In the genomic region with DNA sequence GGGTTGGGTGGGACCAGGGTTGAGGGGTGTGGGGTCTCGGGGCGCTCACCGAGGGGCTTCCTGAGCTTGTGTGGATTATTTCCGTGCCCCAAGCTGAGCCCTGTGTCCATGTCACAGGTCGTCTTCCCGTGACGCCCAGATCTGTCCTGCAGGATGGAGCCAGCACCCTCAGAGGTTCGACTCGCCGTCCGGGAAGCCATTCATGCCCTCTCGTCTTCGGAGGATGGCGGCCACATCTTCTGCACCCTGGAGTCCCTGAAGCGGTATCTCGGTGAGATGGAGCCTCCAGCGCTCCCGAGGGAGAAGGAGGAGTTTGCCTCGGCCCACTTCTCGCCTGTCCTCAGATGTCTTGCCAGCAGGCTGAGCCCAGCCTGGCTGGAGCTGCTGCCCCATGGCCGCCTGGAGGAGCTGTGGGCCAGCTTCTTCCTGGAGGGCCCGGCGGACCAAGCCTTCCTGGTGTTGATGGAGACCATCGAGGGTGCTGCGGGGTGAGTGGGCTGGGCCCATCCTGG, we compare ENCODE assay signal across 8 cellular contexts. TPM values are rescaled to one million over a fixed set of nuclear protein-coding genes. Genes with fewer than 3 reads are reported as not detected.
DNase-seq lines count a peak whose midpoint lies in the region; ATAC-seq and TF ChIP-seq lines count a peak whose summit lies in the region.

No MANE protein-coding gene starts in this region.

- peak overlapping the region; percentile 97 for H3K27ac Mint-ChIP-seq in CD4-positive, alpha-beta T cell
- peak overlapping the region; percentile 48 for H3K27ac Mint-ChIP-seq in activated T-helper 1 cell treated with anti-CD3 and anti-CD28 coated beads, Interleukin-12 subunit alpha, Interleukin-12 subunit beta, Interleukin-2, Interleukin-4 antibody, amounts not matched to agents 30 ng/mL and 10 ng/mL and 1 ng/mL, durations not matched to agents 14 hours and 24 hours and 36 hours

- CTCF ChIA-PET in CD4-positive, alpha-beta T cell (lab: Charles Lee) = no interaction called here

- H3K27me3 ChIP-seq in CD4-positive, alpha-beta T cell (ENCODE audit: control insufficient read depth, insufficient read depth, low read length) = no peaks in the 10 kb centered on the region
- no peaks in the 10 kb centered on the region for H3K27me3 ChIP-seq in HL-60 (ENCODE audit: insufficient read depth, poor library complexity, severe bottlenecking)
- H3K27me3 ChIP-seq in left ventricle myocardium inferior (ENCODE audit: low read depth) = no peaks in the 10 kb centered on the region

- H3K36me3 ChIP-seq in left ventricle myocardium inferior = peaks cover 42% of the 10 kb centered on the region

- peaks cover 10% of the 10 kb centered on the region for H3K4me1 Mint-ChIP-seq in CD4-positive, alpha-beta T cell (ENCODE audit: low read depth)
- peaks cover 8% of the 10 kb centered on the region for H3K4me1 Mint-ChIP-seq in activated T-helper 1 cell treated with anti-CD3 and anti-CD28 coated beads, Interleukin-12 subunit alpha, Interleukin-12 subunit beta, Interleukin-2, Interleukin-4 antibody, amounts not matched to agents 30 ng/mL and 10 ng/mL and 1 ng/mL, durations not matched to agents 14 hours and 24 hours and 36 hours (ENCODE audit: low read depth)

- H3K4me3 Mint-ChIP-seq in CD4-positive, alpha-beta T cell = peak overlapping the region; percentile 84
- H3K4me3 Mint-ChIP-seq in activated T-helper 1 cell treated with anti-CD3 and anti-CD28 coated beads, Interleukin-12 subunit alpha, Interleukin-12 subunit beta, Interleukin-2, Interleukin-4 antibody, amounts not matched to agents 30 ng/mL and 10 ng/mL and 1 ng/mL, durations not matched to agents 14 hours and 24 hours and 36 hours = peak overlapping the region; percentile 90

- no peak for TF ChIP-seq CTCF in CD4-positive, alpha-beta T cell (IDR thresholded peaks at IDR 0.05)
- no peak for TF ChIP-seq CTCF in HL-60 (IDR thresholded peaks at IDR 0.05; ENCODE audit: insufficient read depth, low read length)
- TF ChIP-seq CTCF in left ventricle myocardium inferior (IDR thresholded peaks at IDR 0.05; ENCODE audit: borderline replicate concordance) = peak; percentile 76
- peak; percentile 43 for TF ChIP-seq CTCF in retinal pigment epithelial cell (conservative IDR thresholded peaks at IDR 0.05; ENCODE audit: low read depth, low read length)

- no peak overlapping the region for H3K27ac ChIP-seq in CD4-positive, alpha-beta T cell (ENCODE audit: low read depth, low read length)
- peak overlapping the region; percentile 99 for H3K27ac ChIP-seq in HL-60 (replicated peaks)
- H3K27ac ChIP-seq in left ventricle myocardium inferior (replicated peaks) = peak overlapping the region; percentile 89

- peak overlapping the region; percentile 71 for H3K4me3 ChIP-seq in HL-60 (replicated peaks; ENCODE audit: insufficient read depth, low read length)
- peak overlapping the region; percentile 85 for H3K4me3 ChIP-seq in left ventricle myocardium inferior
- peak overlapping the region; percentile 75 for H3K4me3 ChIP-seq in retinal pigment epithelial cell (ENCODE audit: low read length)

- peaks cover 36% of the 10 kb centered on the region for H3K4me1 ChIP-seq in left ventricle myocardium inferior

- H3K36me3 Mint-ChIP-seq in CD4-positive, alpha-beta T cell (ENCODE audit: low read depth) = peaks cover 18% of the 10 kb centered on the region
- H3K36me3 Mint-ChIP-seq in activated T-helper 1 cell treated with anti-CD3 and anti-CD28 coated beads, Interleukin-12 subunit alpha, Interleukin-12 subunit beta, Interleukin-2, Interleukin-4 antibody, amounts not matched to agents 30 ng/mL and 10 ng/mL and 1 ng/mL, durations not matched to agents 14 hours and 24 hours and 36 hours (ENCODE audit: low read depth) = peaks cover 11% of the 10 kb centered on the region

- no peak for DNase-seq in CD4-positive, alpha-beta T cell
- no peak for DNase-seq in HL-60 (ENCODE audit: low read depth in 1 of 2, low spot score in 1 of 2)
- no peak for DNase-seq in activated T-helper 1 cell treated with anti-CD3 and anti-CD28 coated beads, Interleukin-12 subunit alpha, Interleukin-12 subunit beta, Interleukin-2, Interleukin-4 antibody, amounts not matched to agents 30 ng/mL and 10 ng/mL and 1 ng/mL, durations not matched to agents 14 hours and 24 hours and 36 hours (ENCODE audit: low spot score)
- peak; percentile 68 for DNase-seq in left ventricle myocardium inferior
- no peak for DNase-seq in retinal pigment epithelial cell (ENCODE audit: low read depth)
- DNase-seq in SIG-M5 (lab: John Stamatoyannopoulos, UW) = no peak

- H3K27me3 Mint-ChIP-seq in CD4-positive, alpha-beta T cell = no peaks in the 10 kb centered on the region
- no peaks in the 10 kb centered on the region for H3K27me3 Mint-ChIP-seq in activated T-helper 1 cell treated with anti-CD3 and anti-CD28 coated beads, Interleukin-12 subunit alpha, Interleukin-12 subunit beta, Interleukin-2, Interleukin-4 antibody, amounts not matched to agents 30 ng/mL and 10 ng/mL and 1 ng/mL, durations not matched to agents 14 hours and 24 hours and 36 hours (ENCODE audit: insufficient read depth)

- H3K9me3 ChIP-seq in CD4-positive, alpha-beta T cell (ENCODE audit: control insufficient read depth, low read length) = no peaks in the 10 kb centered on the region
- H3K9me3 ChIP-seq in left ventricle myocardium inferior (replicated peaks) = no peaks in the 10 kb centered on the region

- intact Hi-C loops in CD4-positive, alpha-beta T cell (cut with DNase I, micrococcal nuclease) = loop anchor here (5.0 kb wide), 4 partner anchors 33 to 187 kb away; a partner anchor contains a TSS
- intact Hi-C loops in activated T-helper 1 cell treated with anti-CD3 and anti-CD28 coated beads, Interleukin-12 subunit alpha, Interleukin-12 subunit beta, Interleukin-2, Interleukin-4 antibody, amounts not matched to agents 30 ng/mL and 10 ng/mL and 1 ng/mL, durations not matched to agents 14 hours and 24 hours and 36 hours (cut with micrococcal nuclease) = loop anchor here (5.0 kb wide), 1 partner anchor 902 kb away; a partner anchor contains a TSS
- intact Hi-C loops in left ventricle myocardium inferior (cut with micrococcal nuclease) = loop anchor here (10.0 kb wide), 1 partner anchor 71 kb away; no protein-coding TSS in a partner anchor

- ATAC-seq in CD4-positive, alpha-beta T cell (ENCODE audit: poor library complexity) = no peak
- ATAC-seq in GM18870 (IDR thresholded peaks at IDR 0.05; ENCODE audit: unreplicated experiment) (no peak), HG03439 (IDR thresholded peaks at IDR 0.05; ENCODE audit: unreplicated experiment) (no peak)

- POLR2A ChIA-PET in CD4-positive, alpha-beta T cell (lab: Charles Lee) = interaction anchor here (1.3 to 2.7 kb wide), 3 partner anchors 38 to 43 kb away, joined by 3 to 27 read pairs (median 18); a partner anchor contains a TSS

- no peaks in the 10 kb centered on the region for H3K9me3 Mint-ChIP-seq in CD4-positive, alpha-beta T cell
- no peaks in the 10 kb centered on the region for H3K9me3 Mint-ChIP-seq in activated T-helper 1 cell treated with anti-CD3 and anti-CD28 coated beads, Interleukin-12 subunit alpha, Interleukin-12 subunit beta, Interleukin-2, Interleukin-4 antibody, amounts not matched to agents 30 ng/mL and 10 ng/mL and 1 ng/mL, durations not matched to agents 14 hours and 24 hours and 36 hours

RNA-seq across cellular contexts. Expression of a gene that starts 1.0 kb away (rescaled TPM):
- 10 to 100 TPM; 29.7 to 30.8 TPM for total RNA-seq in CD4-positive, alpha-beta T cell
- 94.1 and 95.3 TPM in 2 replicates for total RNA-seq in activated T-helper 1 cell treated with anti-CD3 and anti-CD28 coated beads, Interleukin-12 subunit alpha, Interleukin-12 subunit beta, Interleukin-2, Interleukin-4 antibody, amounts not matched to agents 30 ng/mL and 10 ng/mL and 1 ng/mL, durations not matched to agents 14 hours and 24 hours and 36 hours
- 17.7 TPM for total RNA-seq in left ventricle myocardium inferior

RNA-seq across cellular contexts. Expression of a gene that starts 5.4 kb away (rescaled TPM):
- not detected for total RNA-seq in CD4-positive, alpha-beta T cell
- total RNA-seq in activated T-helper 1 cell treated with anti-CD3 and anti-CD28 coated beads, Interleukin-12 subunit alpha, Interleukin-12 subunit beta, Interleukin-2, Interleukin-4 antibody, amounts not matched to agents 30 ng/mL and 10 ng/mL and 1 ng/mL, durations not matched to agents 14 hours and 24 hours and 36 hours = 0.20 TPM in 1 of 2 replicates, not detected in the other
- not detected for total RNA-seq in left ventricle myocardium inferior

RNA-seq across cellular contexts. Expression of a gene that starts 19.4 kb away (rescaled TPM):
- 10 to 100 TPM; 70.5 to 76.2 TPM for total RNA-seq in CD4-positive, alpha-beta T cell
- total RNA-seq in activated T-helper 1 cell treated with anti-CD3 and anti-CD28 coated beads, Interleukin-12 subunit alpha, Interleukin-12 subunit beta, Interleukin-2, Interleukin-4 antibody, amounts not matched to agents 30 ng/mL and 10 ng/mL and 1 ng/mL, durations not matched to agents 14 hours and 24 hours and 36 hours = 61.7 and 68.7 TPM in 2 replicates
- 45.3 TPM for total RNA-seq in left ventricle myocardium inferior

RNA-seq across cellular contexts. Expression of a gene that starts 39.3 kb away (rescaled TPM):
- 10 to 100 TPM; 20.5 to 22.1 TPM for total RNA-seq in CD4-positive, alpha-beta T cell
- total RNA-seq in activated T-helper 1 cell treated with anti-CD3 and anti-CD28 coated beads, Interleukin-12 subunit alpha, Interleukin-12 subunit beta, Interleukin-2, Interleukin-4 antibody, amounts not matched to agents 30 ng/mL and 10 ng/mL and 1 ng/mL, durations not matched to agents 14 hours and 24 hours and 36 hours = 22.8 and 23.7 TPM in 2 replicates
- total RNA-seq in left ventricle myocardium inferior = 27.1 TPM

RNA-seq across cellular contexts. Expression of a gene that starts 49.8 kb away (rescaled TPM):
- total RNA-seq in CD4-positive, alpha-beta T cell = 1 to 10 TPM; 2.9 to 3.0 TPM
- total RNA-seq in activated T-helper 1 cell treated with anti-CD3 and anti-CD28 coated beads, Interleukin-12 subunit alpha, Interleukin-12 subunit beta, Interleukin-2, Interleukin-4 antibody, amounts not matched to agents 30 ng/mL and 10 ng/mL and 1 ng/mL, durations not matched to agents 14 hours and 24 hours and 36 hours = 0.44 and 2.0 TPM in 2 replicates
- total RNA-seq in left ventricle myocardium inferior = 1.3 TPM

Comparison
In these comparisons a context has a peak if more than half of its experiments do, and no peak if none do; other contexts are left out.
1. CTCF ChIP-seq: peak in left ventricle myocardium inferior (single experiment) and retinal pigment epithelial cell (single experiment); none in CD4-positive, alpha-beta T cell (single experiment) and HL-60 (single experiment).
2. Peak in every context shown above with its lines, with median percentiles within 50 percentile points of each other: H3K4me3 ChIP-seq.